ENCODE assay signal across 8 cellular contexts in genomic region chr3:136749602-136750001, GRCh38. TPM values are rescaled to one million over a fixed set of nuclear protein-coding genes. Genes with fewer than 3 reads are reported as not detected.
DNase-seq lines count a peak whose midpoint lies in the region; ATAC-seq and TF ChIP-seq lines count a peak whose summit lies in the region.
"Not testable (repeated sequence)": the region's sequence is repeated elsewhere in the genome, so short reads cannot be mapped to it uniquely, and the experiment has no call there.

No MANE protein-coding gene starts in this region.

- not testable (repeated sequence) for TF ChIP-seq CTCF in DND-41 (IDR thresholded peaks at IDR 0.05; ENCODE audit: borderline replicate concordance, extremely low read depth, low read length, poor library complexity, severe bottlenecking); NB4 (IDR thresholded peaks at IDR 0.05; ENCODE audit: low read depth, low read length); activated B cell treated with CpG ODN at 0.5 μM for 24 hours (IDR thresholded peaks at IDR 0.05); esophagus squamous epithelium (IDR thresholded peaks at IDR 0.05); lower lobe of right lung (IDR thresholded peaks at IDR 0.05); progenitor cell of endocrine pancreas (IDR thresholded peaks at IDR 0.05; ENCODE audit: unreplicated experiment); upper lobe of left lung (IDR thresholded peaks at IDR 0.05)

- H3K27ac Mint-ChIP-seq in activated B cell treated with CpG ODN at 0.5 μM for 24 hours (peak overlapping the region; percentile 62), progenitor cell of endocrine pancreas (peak overlapping the region; percentile 74)

- not testable (repeated sequence) for ATAC-seq in DND-41 (ENCODE audit: insufficient read depth, low read depth); activated B cell treated with CpG ODN at 0.5 μM for 24 hours (ENCODE audit: low read depth); lower lobe of right lung; upper lobe of left lung (ENCODE audit: low FRiP score in 2 of 2)

- not testable (repeated sequence) for TF ChIP-seq EP300 in upper lobe of left lung (IDR thresholded peaks at IDR 0.05)

- CTCF ChIA-PET in activated B cell treated with CpG ODN at 0.5 μM for 24 hours (lab: Charles Lee) = not testable (repeated sequence)

- H3K36me3 ChIP-seq in DND-41 (ENCODE audit: insufficient read depth, low read length) = peaks cover 10% of the 10 kb centered on the region
- H3K36me3 ChIP-seq in adipocyte (ENCODE audit: control insufficient read depth, insufficient read depth, low read length, severe bottlenecking); esophagus squamous epithelium; lower lobe of right lung; upper lobe of left lung: not testable (repeated sequence)

- H3K4me1 ChIP-seq in DND-41 (ENCODE audit: insufficient read depth, low read length) = peaks cover 62% of the 10 kb centered on the region
- H3K4me1 ChIP-seq in adipocyte (ENCODE audit: control insufficient read depth, insufficient read depth, low read length) = peaks cover 49% of the 10 kb centered on the region
- H3K4me1 ChIP-seq in esophagus squamous epithelium = peaks cover 4 to 73% (median 30%) of the 10 kb centered on the region in 3 donors
- peaks cover 49% of the 10 kb centered on the region for H3K4me1 ChIP-seq in lower lobe of right lung
- peaks cover 15 to 51% (median 36%) of the 10 kb centered on the region in 4 donors for H3K4me1 ChIP-seq in upper lobe of left lung

- H3K27ac ChIP-seq in DND-41 (ENCODE audit: low read length) (peak overlapping the region; percentile 92), esophagus squamous epithelium (peak overlapping the region; percentile 7 to 100 (median 98)), lower lobe of right lung (peak overlapping the region; percentile 96), upper lobe of left lung (peak overlapping the region; percentile 97 to 100 (median 99))

- intact Hi-C loops in activated B cell treated with CpG ODN at 0.5 μM for 24 hours (cut with micrococcal nuclease) = loop anchor here (5.0 kb wide), 3 partner anchors 127 to 397 kb away; no protein-coding TSS in a partner anchor
- intact Hi-C loops in esophagus squamous epithelium (cut with DNase I) = loop anchor here (5.0 to 10.0 kb wide), 2 partner anchors 355 to 672 kb away; no protein-coding TSS in a partner anchor
- intact Hi-C loops in lower lobe of right lung (cut with DNase I) = not testable (repeated sequence)

- H3K36me3 Mint-ChIP-seq in activated B cell treated with CpG ODN at 0.5 μM for 24 hours (ENCODE audit: low read depth); progenitor cell of endocrine pancreas (ENCODE audit: insufficient read depth): not testable (repeated sequence)

- not testable (repeated sequence) for H3K9me3 ChIP-seq in DND-41 (ENCODE audit: insufficient read depth, low read length, severe bottlenecking); adipocyte (ENCODE audit: control insufficient read depth, low read length); esophagus squamous epithelium; lower lobe of right lung; upper lobe of left lung

- DNase-seq in DND-41; NB4 (ENCODE audit: low read depth); activated B cell treated with CpG ODN at 0.5 μM for 24 hours; adipocyte (ENCODE audit: low read depth); esophagus squamous epithelium (lab: John Stamatoyannopoulos, UW); lower lobe of right lung; progenitor cell of endocrine pancreas (ENCODE audit: low spot score, unreplicated experiment); upper lobe of left lung: not testable (repeated sequence)

- H4K20me1 ChIP-seq in DND-41 (ENCODE audit: insufficient read depth, low read length) = not testable (repeated sequence)

- POLR2A ChIA-PET in activated B cell treated with CpG ODN at 0.5 μM for 24 hours (lab: Charles Lee) = interaction anchor here (0.5 to 0.9 kb wide), 3 partner anchors 18 to 553 kb away, joined by 3 to 5 read pairs (median 4); partner anchors contain the start of gene MSL2

- WGBS in esophagus squamous epithelium, 2 donors = 71 to 82% methylated on average over 6 of the region's 6 CpGs
- 81% methylated on average over 6 of the region's 6 CpGs for WGBS in upper lobe of left lung, 2 donors

- not testable (repeated sequence) for H3K27me3 ChIP-seq in DND-41 (ENCODE audit: insufficient read depth, low read length, poor library complexity); adipocyte (replicated peaks; ENCODE audit: control insufficient read depth, insufficient read depth, low read length); esophagus squamous epithelium; lower lobe of right lung (ENCODE audit: low read depth); upper lobe of left lung

- not testable (repeated sequence) for TF ChIP-seq POLR2A in NB4 (IDR thresholded peaks at IDR 0.05; ENCODE audit: extremely low read depth, insufficient read length); esophagus squamous epithelium (IDR thresholded peaks at IDR 0.05); upper lobe of left lung (IDR thresholded peaks at IDR 0.05)

- not testable (repeated sequence) for H3K9me3 Mint-ChIP-seq in activated B cell treated with CpG ODN at 0.5 μM for 24 hours; progenitor cell of endocrine pancreas (ENCODE audit: low read depth)

- H3K4me3 Mint-ChIP-seq in activated B cell treated with CpG ODN at 0.5 μM for 24 hours = peak overlapping the region; percentile 93
- peak overlapping the region; percentile 85 for H3K4me3 Mint-ChIP-seq in progenitor cell of endocrine pancreas (ENCODE audit: low read depth)

- H3K27me3 Mint-ChIP-seq in activated B cell treated with CpG ODN at 0.5 μM for 24 hours, progenitor cell of endocrine pancreas: not testable (repeated sequence)

- H3K9ac ChIP-seq in DND-41 (ENCODE audit: low read depth, low read length) (peak overlapping the region; percentile 92), adipocyte (ENCODE audit: low read length) (peak overlapping the region; percentile 96)

- H3K4me3 ChIP-seq in DND-41 (ENCODE audit: low read depth in 1 of 2, low read length in 2 of 2) (peak overlapping the region in 1 of 2 experiments; percentile 69; a peak in 1 of 4 replicates), NB4 (ENCODE audit: low read depth, low read length) (peak overlapping the region; percentile 81), adipocyte (ENCODE audit: low read length) (peak overlapping the region; percentile 85), lower lobe of right lung (peak overlapping the region; percentile 71), upper lobe of left lung (peak overlapping the region in 1 of 4 donors; percentile 79)
- not testable (repeated sequence) for H3K4me3 ChIP-seq in esophagus squamous epithelium

- H2AFZ ChIP-seq in DND-41 (ENCODE audit: low read depth, low read length) = not testable (repeated sequence)

- peaks cover 85% of the 10 kb centered on the region for H3K79me2 ChIP-seq in DND-41 (ENCODE audit: insufficient read depth, low read length)

- H3K4me2 ChIP-seq in DND-41 (ENCODE audit: insufficient read depth, low read length) = peak overlapping the region; percentile 79

- peaks cover 48% of the 10 kb centered on the region for H3K4me1 Mint-ChIP-seq in activated B cell treated with CpG ODN at 0.5 μM for 24 hours
- H3K4me1 Mint-ChIP-seq in progenitor cell of endocrine pancreas (ENCODE audit: low read depth) = peaks cover 35% of the 10 kb centered on the region

RNA-seq across cellular contexts. Expression of gene STAG1, which starts 2.6 kb away (rescaled TPM):
- total RNA-seq in activated B cell treated with CpG ODN at 0.5 μM for 24 hours (47.0 and 57.1 TPM in 2 replicates), esophagus squamous epithelium (10 to 100 TPM; 10.9 to 42.9 (median 24.9) TPM), lower lobe of right lung (41.3 TPM), progenitor cell of endocrine pancreas (39.7 and 46.4 TPM in 2 replicates), upper lobe of left lung (10 to 100 TPM; 19.1 to 65.0 (median 34.2) TPM)
